In genomic region chr6:167893416-167893815, GRCh38 we compare ENCODE assay signal across 11 cellular contexts.
A peak's percentile ranks its signal among the peaks of the same experiment; 100 is the strongest.
DNase-seq lines count a peak whose midpoint lies in the region; ATAC-seq and TF ChIP-seq lines count a peak whose summit lies in the region.
"Had no signal": no experiment of that assay in that cellular context is flagged by ENCODE, and none has a peak within 500 bp of the region (broad histone marks: within the 10 kb centered on the region; RNA-seq: fewer than 3 reads in every experiment).

No MANE protein-coding gene starts in this region.

- no peak overlapping the region for H3K4me3 Mint-ChIP-seq in effector memory CD8-positive, alpha-beta T cell

- H3K27me3 ChIP-seq in mammary epithelial cell (ENCODE audit: insufficient read depth, low read length) (no peaks in the 10 kb centered on the region), smooth muscle cell (ENCODE audit: low read depth) (no peaks in the 10 kb centered on the region)
- H3K27me3 ChIP-seq: uterus had no signal

- H2AFZ ChIP-seq in mammary epithelial cell (ENCODE audit: low read depth, low read length) = no peak overlapping the region
- H2AFZ ChIP-seq in smooth muscle cell (ENCODE audit: low read depth) = no peak overlapping the region

- no peaks in the 10 kb centered on the region for H3K4me1 Mint-ChIP-seq in effector memory CD8-positive, alpha-beta T cell (ENCODE audit: low read depth in 2 of 2)

- H3K36me3 Mint-ChIP-seq in activated naive CD4-positive, alpha-beta T cell treated with anti-CD3 and anti-CD28 coated beads, Interleukin-2, amount 50 U/mL, for 72 hours = no peaks in the 10 kb centered on the region
- peaks cover 8% of the 10 kb centered on the region for H3K36me3 Mint-ChIP-seq in effector memory CD8-positive, alpha-beta T cell (ENCODE audit: insufficient read depth)

- peak overlapping the region; percentile 74 for H3K4me2 ChIP-seq in mammary epithelial cell (ENCODE audit: insufficient read depth, low read depth, low read length)
- no peak overlapping the region for H3K4me2 ChIP-seq in smooth muscle cell

- TF ChIP-seq CTCF in mammary epithelial cell (conservative IDR thresholded peaks at IDR 0.05 in 1 of 2, IDR thresholded peaks at IDR 0.05 in 1 of 2; ENCODE audit: extremely low read depth in 1 of 2, insufficient read depth in 1 of 2, low read depth in 1 of 2, low read length in 2 of 2) (no peak), smooth muscle cell (IDR thresholded peaks at IDR 0.05; ENCODE audit: borderline replicate concordance, insufficient read depth, poor library complexity, severe bottlenecking) (no peak)

- H3K36me3 ChIP-seq in mammary epithelial cell (ENCODE audit: insufficient read depth, low read length) (peaks cover 7% of the 10 kb centered on the region), smooth muscle cell (ENCODE audit: low read depth) (peaks cover 6% of the 10 kb centered on the region)
- H3K36me3 ChIP-seq: uterus had no signal

- H3K27ac ChIP-seq in mammary epithelial cell (ENCODE audit: insufficient read depth, low read depth, low read length) (peak overlapping the region; percentile 59), smooth muscle cell (ENCODE audit: low read depth) (peak overlapping the region; percentile 73)
- H3K27ac ChIP-seq: uterus had no signal

- H3F3A ChIP-seq in smooth muscle cell (ENCODE audit: low read depth) = no peaks in the 10 kb centered on the region

- no TSS peak for BruUV-seq in mammary epithelial cell (replicated peaks; lab: Mats Ljungman, UMichigan)

- H3K9ac ChIP-seq in mammary epithelial cell (ENCODE audit: insufficient read depth, low read length) (no peak overlapping the region), smooth muscle cell (ENCODE audit: low read depth) (no peak overlapping the region)

- H3K79me2 ChIP-seq in mammary epithelial cell (ENCODE audit: insufficient read depth, low read length) (peaks cover 4% of the 10 kb centered on the region), smooth muscle cell (ENCODE audit: low read depth) (peaks cover 19% of the 10 kb centered on the region)

- CTCF ChIA-PET in mammary epithelial cell (lab: Charles Lee; ENCODE audit: low non-redundant PET) = no interaction called here

- no peak overlapping the region for H3K27ac Mint-ChIP-seq in activated naive CD4-positive, alpha-beta T cell treated with anti-CD3 and anti-CD28 coated beads, Interleukin-2, amount 50 U/mL, for 72 hours
- H3K27ac Mint-ChIP-seq in effector memory CD8-positive, alpha-beta T cell = no peak overlapping the region

- H3K4me1 ChIP-seq in mammary epithelial cell (ENCODE audit: insufficient read depth, low read length) = peaks cover 17% of the 10 kb centered on the region
- peaks cover 12% of the 10 kb centered on the region for H3K4me1 ChIP-seq in smooth muscle cell (ENCODE audit: low read depth)
- H3K4me1 ChIP-seq: uterus had no signal

- H4K20me1 ChIP-seq in mammary epithelial cell (ENCODE audit: insufficient read depth, low read length) (no peaks in the 10 kb centered on the region), smooth muscle cell (ENCODE audit: low read depth) (peaks cover 3% of the 10 kb centered on the region)

- no peaks in the 10 kb centered on the region for H3K27me3 Mint-ChIP-seq in effector memory CD8-positive, alpha-beta T cell

- H3K9me3 Mint-ChIP-seq in activated naive CD4-positive, alpha-beta T cell treated with anti-CD3 and anti-CD28 coated beads, Interleukin-2, amount 50 U/mL, for 72 hours = no peaks in the 10 kb centered on the region
- H3K9me3 Mint-ChIP-seq in effector memory CD8-positive, alpha-beta T cell = no peaks in the 10 kb centered on the region

- no peaks in the 10 kb centered on the region for H3K9me3 ChIP-seq in mammary epithelial cell (replicated peaks; ENCODE audit: insufficient read depth, low read length)
- H3K9me3 ChIP-seq in smooth muscle cell (replicated peaks; ENCODE audit: low read depth) = no peaks in the 10 kb centered on the region
- H3K9me3 ChIP-seq: uterus had no signal

- no peak for DNase-seq in activated naive CD4-positive, alpha-beta T cell treated with anti-CD3 and anti-CD28 coated beads, Interleukin-2, amount 50 U/mL, for 72 hours (ENCODE audit: low spot score in 2 of 2)
- DNase-seq in activated naive CD4-positive, alpha-beta T cell (lab: John Stamatoyannopoulos, UW) = no peak
- DNase-seq in mammary epithelial cell (peak; percentile 91), smooth muscle cell (lab: John Stamatoyannopoulos, UW; ENCODE audit: unreplicated experiment) (no peak), germinal center (ENCODE audit: low spot score) (no peak), NOMO-1 treated with dmso at 0.1 percent for 144 hours (lab: John Stamatoyannopoulos, UW; ENCODE audit: unreplicated experiment) (no peak)
- no peak for DNase-seq in effector memory CD8-positive, alpha-beta T cell
- DNase-seq: erythroblast, NCI-H748 treated with DMSO at 0.1 percent for 48 hours, uterus had no signal

- H3K4me3 ChIP-seq in mammary epithelial cell (replicated peaks in 1 of 3; ENCODE audit: insufficient read depth in 1 of 3, low read depth in 2 of 3, low read length in 3 of 3) (no peak overlapping the region), smooth muscle cell (no peak overlapping the region)
- H3K4me3 ChIP-seq: uterus had no signal

- in situ Hi-C loops in mammary epithelial cell (cut with MboI; ENCODE audit: low sequenced_read_pairs in 2 of 2) = no loop called here

- 57% methylated on average over 5 of the region's 5 CpGs for WGBS in mammary epithelial cell (ENCODE audit: low coverage, missing lambda C conversion rate)
- WGBS in smooth muscle cell (ENCODE audit: low lambda C conversion rate) = 70% methylated on average over 5 of the region's 5 CpGs

- ATAC-seq in activated naive CD4-positive, alpha-beta T cell treated with anti-CD3 and anti-CD28 coated beads, Interleukin-2, amount 50 U/mL, for 72 hours = peak; percentile 52 to 72
- ATAC-seq in HG03342 (IDR thresholded peaks at IDR 0.05; ENCODE audit: unreplicated experiment) = peak; percentile 95
- ATAC-seq in effector memory CD8-positive, alpha-beta T cell (replicated peaks) = no peak

- dilution Hi-C loops in mammary epithelial cell (cut with HindIII; ENCODE audit: low sequenced_read_pairs) = no loop called here

- intact Hi-C loops in mammary epithelial cell (cut with micrococcal nuclease) = loop anchor here (2.0 to 10.0 kb wide), 2 partner anchors 67 to 179 kb away; partner anchors contain the start of gene AFDN
